9 cellular contexts compared by ENCODE assay signal in the genomic region with DNA sequence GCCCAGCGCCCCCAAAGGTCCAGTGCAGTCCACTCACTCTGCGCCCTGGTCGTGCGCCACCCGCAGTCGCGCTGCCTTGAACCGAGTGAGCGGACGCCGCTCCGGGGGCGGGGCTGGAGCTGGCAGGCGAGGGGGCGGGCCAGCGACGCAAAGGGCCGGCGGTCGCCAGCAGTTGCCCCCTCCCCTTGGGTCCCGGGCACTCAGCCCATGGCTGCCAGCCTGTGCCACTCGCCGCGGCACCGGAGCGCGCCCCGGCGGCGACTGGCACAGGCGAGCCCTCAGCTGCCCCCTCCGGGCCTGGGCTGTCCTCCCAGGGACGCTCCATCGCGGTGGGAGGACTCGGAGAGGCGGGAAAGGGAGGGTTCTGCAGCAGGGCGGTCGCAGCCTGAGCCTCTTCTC. TPM values are rescaled to one million over a fixed set of nuclear protein-coding genes. Genes with fewer than 3 reads are reported as not detected.
DNase-seq lines count a peak whose midpoint lies in the region; ATAC-seq lines count a peak whose summit lies in the region.
"Had no signal": no experiment of that assay in that cellular context is flagged by ENCODE, and none has a peak within 500 bp of the region (broad histone marks: within the 10 kb centered on the region; RNA-seq: fewer than 3 reads in every experiment).

A gene with protein sequence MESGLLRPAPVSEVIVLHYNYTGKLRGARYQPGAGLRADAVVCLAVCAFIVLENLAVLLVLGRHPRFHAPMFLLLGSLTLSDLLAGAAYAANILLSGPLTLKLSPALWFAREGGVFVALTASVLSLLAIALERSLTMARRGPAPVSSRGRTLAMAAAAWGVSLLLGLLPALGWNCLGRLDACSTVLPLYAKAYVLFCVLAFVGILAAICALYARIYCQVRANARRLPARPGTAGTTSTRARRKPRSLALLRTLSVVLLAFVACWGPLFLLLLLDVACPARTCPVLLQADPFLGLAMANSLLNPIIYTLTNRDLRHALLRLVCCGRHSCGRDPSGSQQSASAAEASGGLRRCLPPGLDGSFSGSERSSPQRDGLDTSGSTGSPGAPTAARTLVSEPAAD (minus strand): TSS at position 87 of the 399 bp plus-strand sequence. CDS start 2,436 bp downstream, outside the sequence.

- peak within 1 kb of the TSS; percentile 50 for H3K4me3 Mint-ChIP-seq in activated naive CD8-positive, alpha-beta T cell treated with anti-CD3 and anti-CD28 coated beads, Interleukin-2, amount 50 U/mL, for 24 hours
- H3K4me3 Mint-ChIP-seq in stimulated activated memory B cell treated with anti-CD40 and anti-IgM and Interleukin-4, amounts not matched to agents 10 μg/mL and 1 μg/mL and 100 μg/mL, for 72 hours, result peak within 1 kb of the TSS; percentile 19

- H3K9me3 ChIP-seq in HUES6 (ENCODE audit: control insufficient read depth, insufficient read depth, low read depth, low read length), result no peaks in the 10 kb centered on the region
- no peaks in the 10 kb centered on the region for H3K9me3 ChIP-seq in iPS-15b (ENCODE audit: control insufficient read depth, insufficient read depth, low read length)

- H3K4me1 ChIP-seq in HUES6 (ENCODE audit: control insufficient read depth, insufficient read depth, low read length) (peaks cover 22% of the 10 kb centered on the region), iPS-15b (ENCODE audit: control insufficient read depth, insufficient read depth, low read length) (no peaks in the 10 kb centered on the region)

- H3K9me3 Mint-ChIP-seq in activated naive CD8-positive, alpha-beta T cell treated with anti-CD3 and anti-CD28 coated beads, Interleukin-2, amount 50 U/mL, for 24 hours, result no peaks in the 10 kb centered on the region
- H3K9me3 Mint-ChIP-seq in stimulated activated memory B cell treated with anti-CD40 and anti-IgM and Interleukin-4, amounts not matched to agents 10 μg/mL and 1 μg/mL and 100 μg/mL, for 72 hours, result no peaks in the 10 kb centered on the region

- no peaks in the 10 kb centered on the region for H3K36me3 ChIP-seq in HUES6 (ENCODE audit: control insufficient read depth, insufficient read depth, low read length)
- H3K36me3 ChIP-seq in iPS-15b (ENCODE audit: control insufficient read depth, insufficient read depth, low read length), result no peaks in the 10 kb centered on the region

- no peak within 1 kb of the TSS for H3K27ac ChIP-seq in HUES6 (ENCODE audit: low read depth, low read length)

- no peaks in the 10 kb centered on the region for H3K36me3 Mint-ChIP-seq in activated naive CD8-positive, alpha-beta T cell treated with anti-CD3 and anti-CD28 coated beads, Interleukin-2, amount 50 U/mL, for 24 hours (ENCODE audit: low read depth)
- no peaks in the 10 kb centered on the region for H3K36me3 Mint-ChIP-seq in stimulated activated memory B cell treated with anti-CD40 and anti-IgM and Interleukin-4, amounts not matched to agents 10 μg/mL and 1 μg/mL and 100 μg/mL, for 72 hours

- H3K27me3 Mint-ChIP-seq in activated naive CD8-positive, alpha-beta T cell treated with anti-CD3 and anti-CD28 coated beads, Interleukin-2, amount 50 U/mL, for 24 hours, result peaks cover 58% of the 10 kb centered on the region
- peaks cover 74% of the 10 kb centered on the region for H3K27me3 Mint-ChIP-seq in stimulated activated memory B cell treated with anti-CD40 and anti-IgM and Interleukin-4, amounts not matched to agents 10 μg/mL and 1 μg/mL and 100 μg/mL, for 72 hours

- H3K27me3 ChIP-seq in HUES6 (ENCODE audit: control insufficient read depth, insufficient read depth, low read length) (peaks cover 72% of the 10 kb centered on the region), iPS-15b (ENCODE audit: control insufficient read depth, insufficient read depth, low read length) (peaks cover 72% of the 10 kb centered on the region)

- no peak within 1 kb of the TSS for H3K27ac Mint-ChIP-seq in activated naive CD8-positive, alpha-beta T cell treated with anti-CD3 and anti-CD28 coated beads, Interleukin-2, amount 50 U/mL, for 24 hours
- no peak within 1 kb of the TSS for H3K27ac Mint-ChIP-seq in stimulated activated memory B cell treated with anti-CD40 and anti-IgM and Interleukin-4, amounts not matched to agents 10 μg/mL and 1 μg/mL and 100 μg/mL, for 72 hours

- peak; percentile 20 for DNase-seq in CD1c-positive myeloid dendritic cell (ENCODE audit: extremely low spot score)
- no peak for DNase-seq in activated naive CD8-positive, alpha-beta T cell treated with anti-CD3 and anti-CD28 coated beads, Interleukin-2, amount 50 U/mL, for 24 hours
- no peak for DNase-seq in HT-29 (ENCODE audit: low spot score)
- DNase-seq in NCI-H2107 (lab: John Stamatoyannopoulos, UW), result no peak

- H3K4me3 ChIP-seq in HUES6 (ENCODE audit: low read depth, low read length) (peak within 1 kb of the TSS; percentile 90), iPS-15b (ENCODE audit: low read depth, low read length) (peak within 1 kb of the TSS; percentile 76)

- no peak for ATAC-seq in activated naive CD8-positive, alpha-beta T cell treated with anti-CD3 and anti-CD28 coated beads, Interleukin-2, amount 50 U/mL, for 24 hours
- ATAC-seq in stimulated activated memory B cell treated with anti-CD40 and anti-IgM and Interleukin-4, amounts not matched to agents 10 μg/mL and 1 μg/mL and 100 μg/mL, for 72 hours, result peak; percentile 25
- no peak for ATAC-seq in HG03378 (IDR thresholded peaks at IDR 0.05; ENCODE audit: unreplicated experiment)

- H3K9ac ChIP-seq in HUES6 (ENCODE audit: low read length), result peak within 1 kb of the TSS; percentile 69
- H3K9ac ChIP-seq in iPS-15b (ENCODE audit: low read depth, low read length), result peak within 1 kb of the TSS; percentile 54

- peaks cover 29% of the 10 kb centered on the region for H3K4me1 Mint-ChIP-seq in activated naive CD8-positive, alpha-beta T cell treated with anti-CD3 and anti-CD28 coated beads, Interleukin-2, amount 50 U/mL, for 24 hours
- peaks cover 44% of the 10 kb centered on the region for H3K4me1 Mint-ChIP-seq in stimulated activated memory B cell treated with anti-CD40 and anti-IgM and Interleukin-4, amounts not matched to agents 10 μg/mL and 1 μg/mL and 100 μg/mL, for 72 hours

RNA-seq across cellular contexts. Expression of the gene that starts here (rescaled TPM):
- total RNA-seq in HT-29 (2014; rRNA removed; shearing (Covaris generic)), result not detected in 2 replicates
- total RNA-seq: pulmonary artery endothelial cell had no signal
